ENCODE assay signal across 8 cellular contexts in genomic region chr14:63852817-63853730, GRCh38. TPM values are rescaled to one million over a fixed set of nuclear protein-coding genes. Genes with fewer than 3 reads are reported as not detected.
DNase-seq lines count a peak whose midpoint lies in the region; ATAC-seq lines count a peak whose summit lies in the region.

Gene SYNE2 (plus strand): TSS chr14:63853004. CDS start chr14:63909149, 56,145 bp downstream.

- DNase-seq in AG20443 (ENCODE audit: low spot score) (peak; percentile 95), NCI-H69 (lab: John Stamatoyannopoulos, UW) (peak; percentile 93), mesenteric fat pad (ENCODE audit: low spot score) (peak; percentile 93)
- peak; percentile 47 to 68 for DNase-seq in stimulated activated CD8-positive, alpha-beta memory T cell treated with anti-CD3 and anti-CD28 coated beads, Interleukin-15, amount 100 ng/mL, for 4 hours (ENCODE audit: low read depth in 2 of 2)

- CTCF ChIA-PET in activated CD8-positive, alpha-beta memory T cell treated with anti-CD3 and anti-CD28 coated beads for 36 hours (lab: Charles Lee): interaction anchor here (0.8 kb wide), 3 partner anchors 11 to 57 kb away, joined by 3 to 4 read pairs (median 3); no protein-coding TSS in a partner anchor

- no peaks in the 10 kb centered on the region for H3K4me1 ChIP-seq in endocrine pancreas (ENCODE audit: control insufficient read depth, insufficient read depth, low read length)

- no peaks in the 10 kb centered on the region for H3K9me3 ChIP-seq in endocrine pancreas (ENCODE audit: control insufficient read depth, low read length)

- no peaks in the 10 kb centered on the region for H3K36me3 ChIP-seq in endocrine pancreas (ENCODE audit: control insufficient read depth, insufficient read depth, low read length)

- H3K4me3 ChIP-seq in endocrine pancreas (ENCODE audit: control insufficient read depth, insufficient read depth, low read length): peak within 1 kb of the TSS; percentile 94

- H3K9ac ChIP-seq in endocrine pancreas (ENCODE audit: control insufficient read depth, insufficient read depth, low read length): peak within 1 kb of the TSS; percentile 94

- POLR2A ChIA-PET in activated CD8-positive, alpha-beta memory T cell treated with anti-CD3 and anti-CD28 coated beads for 36 hours (lab: Charles Lee): interaction anchor here (0.6 to 1.6 kb wide), 3 partner anchors 11 to 485 kb away, joined by 3 to 11 read pairs (median 7); no protein-coding TSS in a partner anchor

- H3K27me3 ChIP-seq in endocrine pancreas (ENCODE audit: control insufficient read depth, insufficient read depth, low read length): no peaks in the 10 kb centered on the region

- peak; percentile 77 for ATAC-seq in GM18907 (IDR thresholded peaks at IDR 0.05; ENCODE audit: unreplicated experiment)
- ATAC-seq in HG03139 (IDR thresholded peaks at IDR 0.05; ENCODE audit: unreplicated experiment): peak; percentile 73

RNA-seq across cellular contexts. Expression of gene SYNE2, which starts in this region (rescaled TPM):
- 10 to 100 TPM; 23.4 to 26.5 TPM for total RNA-seq in activated CD8-positive, alpha-beta memory T cell treated with anti-CD3 and anti-CD28 coated beads for 36 hours
- 267 TPM for total RNA-seq in mesenteric fat pad

Comparison
In these comparisons a context has a peak if more than half of its experiments do, and no peak if none do; other contexts are left out.
1. Peak in every context shown above with its lines: DNase-seq, ATAC-seq and H3K4me3 ChIP-seq.